In genomic region chr9:37486256-37486615, GRCh38 we compare ENCODE assay signal across 8 cellular contexts.
A peak's percentile ranks its signal among the peaks of the same experiment; 100 is the strongest.
DNase-seq lines count a peak whose midpoint lies in the region; ATAC-seq and TF ChIP-seq lines count a peak whose summit lies in the region.

No MANE protein-coding gene starts in this region.

- H3K79me2 ChIP-seq in MM.1S (ENCODE audit: low read length) = peaks cover 37% of the 10 kb centered on the region

- H3K9ac ChIP-seq in BLaER1 treated with 17β-estradiol and CSF1 and Interleukin-3, amounts not matched to agents 10 nM and 100 nM = peak overlapping the region; percentile 80 to 93 (median 84)
- H3K9ac ChIP-seq in MM.1S (ENCODE audit: low read length) = peak overlapping the region; percentile 92

- H3K9me2 ChIP-seq in MM.1S (replicated peaks; ENCODE audit: insufficient read depth, low read length) = no peaks in the 10 kb centered on the region

- DNase-seq in MM.1S (no peak), nephron progenitor cell (no peak), LoVo (ENCODE audit: low spot score) (no peak), KG1 (lab: John Stamatoyannopoulos, UW) (no peak)
- DNase-seq in effector memory CD4-positive, alpha-beta T cell = no peak

- H3K27me3 ChIP-seq in BLaER1 treated with 17β-estradiol and CSF1 and Interleukin-3, amounts not matched to agents 10 nM and 100 nM = no peaks in the 10 kb centered on the region
- H3K27me3 ChIP-seq in MM.1S (replicated peaks; ENCODE audit: insufficient read depth, low read length) = no peaks in the 10 kb centered on the region
- no peaks in the 10 kb centered on the region for H3K27me3 ChIP-seq in effector memory CD4-positive, alpha-beta T cell (replicated peaks; ENCODE audit: control insufficient read depth, insufficient read depth, low read length, poor library complexity, severe bottlenecking)

- H3K4me1 Mint-ChIP-seq in nephron progenitor cell = peaks cover 54% of the 10 kb centered on the region

- peaks cover 25 to 43% (median 33%) of the 10 kb centered on the region in 10 experiments for H3K4me1 ChIP-seq in BLaER1 treated with 17β-estradiol and CSF1 and Interleukin-3, amounts not matched to agents 10 nM and 100 nM
- peaks cover 20% of the 10 kb centered on the region for H3K4me1 ChIP-seq in MM.1S (ENCODE audit: low read length)
- peaks cover 19% of the 10 kb centered on the region for H3K4me1 ChIP-seq in effector memory CD4-positive, alpha-beta T cell (ENCODE audit: control insufficient read depth, insufficient read depth, low read length, poor library complexity, severe bottlenecking)

- H3K4me3 ChIP-seq in BLaER1 treated with 17β-estradiol and CSF1 and Interleukin-3, amounts not matched to agents 10 nM and 100 nM = peak overlapping the region; percentile 69 to 92 (median 86)
- peak overlapping the region; percentile 96 for H3K4me3 ChIP-seq in MM.1S (ENCODE audit: low read length)
- H3K4me3 ChIP-seq in effector memory CD4-positive, alpha-beta T cell (ENCODE audit: insufficient read depth, low read depth, low read length, poor library complexity, severe bottlenecking) = peak overlapping the region; percentile 78

- H2AFZ ChIP-seq in MM.1S (ENCODE audit: low read length) = peak overlapping the region; percentile 85

- no peaks in the 10 kb centered on the region for H3K9me3 ChIP-seq in BLaER1 treated with 17β-estradiol and CSF1 and Interleukin-3, amounts not matched to agents 10 nM and 100 nM (replicated peaks in 1 of 11)
- no peaks in the 10 kb centered on the region for H3K9me3 ChIP-seq in MM.1S (replicated peaks; ENCODE audit: insufficient read depth, low read length)
- no peaks in the 10 kb centered on the region for H3K9me3 ChIP-seq in effector memory CD4-positive, alpha-beta T cell (ENCODE audit: control insufficient read depth, low read length)

- no peak for ATAC-seq in HG03108 (IDR thresholded peaks at IDR 0.05; ENCODE audit: unreplicated experiment)
- no peak for ATAC-seq in GM18868 (IDR thresholded peaks at IDR 0.05; ENCODE audit: unreplicated experiment)

- peak overlapping the region; percentile 97 for H3K4me3 Mint-ChIP-seq in nephron progenitor cell

- H3K27me3 Mint-ChIP-seq in nephron progenitor cell (ENCODE audit: low read depth, poor library complexity) = peaks cover 3% of the 10 kb centered on the region

- peaks cover 23% of the 10 kb centered on the region for H3K36me3 Mint-ChIP-seq in nephron progenitor cell (ENCODE audit: low read depth)

- H3K4me2 ChIP-seq in BLaER1 treated with 17β-estradiol and CSF1 and Interleukin-3, amounts not matched to agents 10 nM and 100 nM = peak overlapping the region; percentile 90 to 98 (median 96)
- peak overlapping the region; percentile 90 for H3K4me2 ChIP-seq in MM.1S (ENCODE audit: low read depth, low read length)

- peak overlapping the region; percentile 96 for H3K27ac Mint-ChIP-seq in nephron progenitor cell

- H3K36me3 ChIP-seq in BLaER1 treated with 17β-estradiol and CSF1 and Interleukin-3, amounts not matched to agents 10 nM and 100 nM = peaks cover 23 to 41% (median 36%) of the 10 kb centered on the region in 11 experiments
- no peaks in the 10 kb centered on the region; the same call in 1 of the 2 replicates for H3K36me3 ChIP-seq in MM.1S (replicated peaks; ENCODE audit: insufficient read depth, low read length)
- H3K36me3 ChIP-seq in effector memory CD4-positive, alpha-beta T cell (ENCODE audit: control insufficient read depth, insufficient read depth, low read length) = peaks cover 13% of the 10 kb centered on the region

- TF ChIP-seq CTCF in MM.1S (IDR thresholded peaks at IDR 0.05; ENCODE audit: low read length) (no peak), nephron progenitor cell (IDR thresholded peaks at IDR 0.05) (no peak)

- H3K9me3 Mint-ChIP-seq in nephron progenitor cell = no peaks in the 10 kb centered on the region

- peaks cover 0 to 32% (median 0%) of the 10 kb centered on the region in 11 experiments; a peak in 9 of 22 replicates for H4K20me1 ChIP-seq in BLaER1 treated with 17β-estradiol and CSF1 and Interleukin-3, amounts not matched to agents 10 nM and 100 nM
- H4K20me1 ChIP-seq in MM.1S (ENCODE audit: insufficient read depth, low read length) = no peaks in the 10 kb centered on the region

- H3K27ac ChIP-seq in BLaER1 treated with 17β-estradiol and CSF1 and Interleukin-3, amounts not matched to agents 10 nM and 100 nM = peak overlapping the region in 10 of 11 experiments; percentile 59 to 88 (median 79); a peak in 21 of 22 replicates
- H3K27ac ChIP-seq in MM.1S (ENCODE audit: low read length) = peak overlapping the region; percentile 35; the same call in 1 of the 2 replicates
- peak overlapping the region; percentile 66 for H3K27ac ChIP-seq in effector memory CD4-positive, alpha-beta T cell (ENCODE audit: insufficient read depth, low read length, poor library complexity, severe bottlenecking)

- H3F3A ChIP-seq in MM.1S (ENCODE audit: insufficient read depth, low read length) = no peaks in the 10 kb centered on the region
